15 cellular contexts compared by ENCODE assay signal in the genomic region with DNA sequence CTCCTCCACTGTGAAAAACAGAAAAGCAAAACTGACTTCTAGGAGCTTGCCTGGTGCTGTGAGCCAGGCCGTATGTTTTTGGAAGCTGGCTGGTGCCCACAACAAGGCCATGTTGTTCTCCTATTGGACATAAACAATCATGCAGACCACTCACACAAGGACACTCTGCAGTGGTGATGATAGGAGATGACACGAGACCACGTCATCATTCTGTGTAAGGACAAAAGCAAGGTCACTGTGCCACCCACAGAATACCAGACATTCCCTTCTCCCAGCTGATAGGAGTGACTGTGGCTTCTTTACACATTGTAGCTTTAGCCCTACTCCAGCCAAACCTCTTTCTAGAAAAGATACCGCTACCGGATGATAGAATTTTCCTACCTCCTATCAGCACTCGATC. TPM values are rescaled to one million over a fixed set of nuclear protein-coding genes. Genes with fewer than 3 reads are reported as not detected.
DNase-seq lines count a peak whose midpoint lies in the region; ATAC-seq and TF ChIP-seq lines count a peak whose summit lies in the region.
"Had no signal": no experiment of that assay in that cellular context is flagged by ENCODE, and none has a peak within 500 bp of the region (broad histone marks: within the 10 kb centered on the region; RNA-seq: fewer than 3 reads in every experiment).

No MANE protein-coding gene starts in this region.

- CTCF ChIA-PET in OCI-LY7 (lab: Charles Lee; ENCODE audit: unreplicated experiment), result no interaction called here

- peak overlapping the region in 7 of 11 experiments; percentile 2 to 65 (median 51); a peak in 10 of 22 replicates for H3K9ac ChIP-seq in BLaER1 treated with 17β-estradiol and CSF1 and Interleukin-3, amounts not matched to agents 10 nM and 100 nM

- DNase-seq in OCI-LY7 (ENCODE audit: low spot score) (no peak), cardiac fibroblast (ENCODE audit: low read depth in 2 of 2) (peak; percentile 57 to 60), memory B cell (ENCODE audit: low spot score in 2 of 2) (no peak), DMS53 treated with DMSO at 0.1 percent for 48 hours (lab: John Stamatoyannopoulos, UW; ENCODE audit: unreplicated experiment) (no peak)
- DNase-seq in stimulated activated naive CD8-positive, alpha-beta T cell treated with anti-CD3 and anti-CD28 coated beads, Interleukin-15, amount 100 ng/mL, for 72 hours, result no peak
- DNase-seq: colonic mucosa; left lung; stimulated activated CD4-positive, alpha-beta T cell treated with anti-CD3 and anti-CD28 coated beads, Interleukin-1b, Interleukin-23, amount 100 ng/mL, for 48 hours had no signal

- peak overlapping the region; percentile 29 for H3K4me3 Mint-ChIP-seq in memory B cell
- no peak overlapping the region for H3K4me3 Mint-ChIP-seq in stimulated activated naive CD8-positive, alpha-beta T cell treated with anti-CD3 and anti-CD28 coated beads, Interleukin-15, amount 100 ng/mL, for 72 hours
- H3K4me3 Mint-ChIP-seq: CD14-positive monocyte, WTC11 had no signal

- BruUV-seq in OCI-LY7 (replicated peaks; lab: Mats Ljungman, UMichigan), result no TSS peak

- peak overlapping the region in 8 of 11 experiments; percentile 51 to 94 (median 66); a peak in 17 of 22 replicates for H3K27ac ChIP-seq in BLaER1 treated with 17β-estradiol and CSF1 and Interleukin-3, amounts not matched to agents 10 nM and 100 nM
- H3K27ac ChIP-seq in OCI-LY7 (ENCODE audit: low read depth, low read length, poor library complexity, severe bottlenecking), result no peak overlapping the region
- H3K27ac ChIP-seq: colonic mucosa, left lung had no signal

- H2AFZ ChIP-seq in OCI-LY7 (ENCODE audit: low read length), result peak overlapping the region; percentile 59

- H3K27me3 ChIP-seq in BLaER1 treated with 17β-estradiol and CSF1 and Interleukin-3, amounts not matched to agents 10 nM and 100 nM, result peaks cover 4 to 17% (median 11%) of the 10 kb centered on the region in 11 experiments; a peak in 20 of 22 replicates
- H3K27me3 ChIP-seq: colonic mucosa, left lung had no signal

- H3K9me2 ChIP-seq in OCI-LY7 (ENCODE audit: insufficient read depth, low read length), result no peaks in the 10 kb centered on the region

- H4K20me1 ChIP-seq in BLaER1 treated with 17β-estradiol and CSF1 and Interleukin-3, amounts not matched to agents 10 nM and 100 nM, result no peaks in the 10 kb centered on the region
- no peaks in the 10 kb centered on the region for H4K20me1 ChIP-seq in OCI-LY7 (ENCODE audit: insufficient read depth, low read length)

- peaks cover 55 to 78% (median 64%) of the 10 kb centered on the region in 10 experiments for H3K4me1 ChIP-seq in BLaER1 treated with 17β-estradiol and CSF1 and Interleukin-3, amounts not matched to agents 10 nM and 100 nM
- peaks cover 43% of the 10 kb centered on the region for H3K4me1 ChIP-seq in OCI-LY7 (ENCODE audit: insufficient read depth, low read length, poor library complexity, severe bottlenecking)
- H3K4me1 ChIP-seq: colonic mucosa had no signal

- TF ChIP-seq CTCF in OCI-LY7 (conservative IDR thresholded peaks at IDR 0.05; ENCODE audit: low read length) (no peak), cardiac fibroblast (IDR thresholded peaks at IDR 0.05; ENCODE audit: low read depth, low read length) (no peak)

- H3K79me2 ChIP-seq in OCI-LY7 (ENCODE audit: insufficient read depth, low read depth, low read length), result no peaks in the 10 kb centered on the region

- H3K36me3 Mint-ChIP-seq in memory B cell, result no peaks in the 10 kb centered on the region
- H3K36me3 Mint-ChIP-seq: CD14-positive monocyte; stimulated activated naive B cell treated with anti-CD40 and anti-IgM and Interleukin-4, amounts not matched to agents 10 μg/mL and 1 μg/mL and 100 μg/mL, for 72 hours; WTC11 had no signal

- ATAC-seq in memory B cell (ENCODE audit: low read depth) (no peak), GM21423 (IDR thresholded peaks at IDR 0.05; ENCODE audit: unreplicated experiment) (no peak), GM21515 (IDR thresholded peaks at IDR 0.05; ENCODE audit: unreplicated experiment) (no peak)
- no peak for ATAC-seq in stimulated activated naive CD8-positive, alpha-beta T cell treated with anti-CD3 and anti-CD28 coated beads, Interleukin-15, amount 100 ng/mL, for 72 hours
- ATAC-seq: left lung, WTC11 had no signal

- peaks cover 0 to 9% (median 0%) of the 10 kb centered on the region in 11 experiments; a peak in 4 of 22 replicates for H3K9me3 ChIP-seq in BLaER1 treated with 17β-estradiol and CSF1 and Interleukin-3, amounts not matched to agents 10 nM and 100 nM (replicated peaks in 1 of 11)
- H3K9me3 ChIP-seq in OCI-LY7 (ENCODE audit: low read length), result no peaks in the 10 kb centered on the region
- H3K9me3 ChIP-seq: colonic mucosa, left lung had no signal

- no peaks in the 10 kb centered on the region for H3K27me3 Mint-ChIP-seq in memory B cell
- no peaks in the 10 kb centered on the region for H3K27me3 Mint-ChIP-seq in stimulated activated naive CD8-positive, alpha-beta T cell treated with anti-CD3 and anti-CD28 coated beads, Interleukin-15, amount 100 ng/mL, for 72 hours
- H3K27me3 Mint-ChIP-seq: stimulated activated naive B cell treated with anti-CD40 and anti-IgM and Interleukin-4, amounts not matched to agents 10 μg/mL and 1 μg/mL and 100 μg/mL, for 72 hours had no signal

- no peaks in the 10 kb centered on the region for H3K36me3 ChIP-seq in BLaER1 treated with 17β-estradiol and CSF1 and Interleukin-3, amounts not matched to agents 10 nM and 100 nM
- H3K36me3 ChIP-seq in OCI-LY7 (ENCODE audit: insufficient read depth, low read length), result no peaks in the 10 kb centered on the region
- H3K36me3 ChIP-seq: colonic mucosa, left lung had no signal

- H3K4me2 ChIP-seq in BLaER1 treated with 17β-estradiol and CSF1 and Interleukin-3, amounts not matched to agents 10 nM and 100 nM, result peak overlapping the region; percentile 32 to 79 (median 67); a peak in 21 of 22 replicates
- H3K4me2 ChIP-seq in OCI-LY7 (ENCODE audit: low read length), result no peak overlapping the region

- no peak overlapping the region for H3K4me3 ChIP-seq in BLaER1 treated with 17β-estradiol and CSF1 and Interleukin-3, amounts not matched to agents 10 nM and 100 nM
- H3K4me3 ChIP-seq in OCI-LY7 (ENCODE audit: low read depth, low read length, poor library complexity, severe bottlenecking) (no peak overlapping the region), cardiac fibroblast (replicated peaks in 1 of 2; ENCODE audit: low read depth in 2 of 2, low read length in 2 of 2) (no peak overlapping the region)
- H3K4me3 ChIP-seq: colonic mucosa, left lung had no signal

- peak overlapping the region; percentile 76 for H3K27ac Mint-ChIP-seq in memory B cell
- no peak overlapping the region for H3K27ac Mint-ChIP-seq in stimulated activated naive CD8-positive, alpha-beta T cell treated with anti-CD3 and anti-CD28 coated beads, Interleukin-15, amount 100 ng/mL, for 72 hours
- H3K27ac Mint-ChIP-seq: stimulated activated naive B cell treated with anti-CD40 and anti-IgM and Interleukin-4, amounts not matched to agents 10 μg/mL and 1 μg/mL and 100 μg/mL, for 72 hours; WTC11 had no signal

- H3K4me1 Mint-ChIP-seq in memory B cell, result peaks cover 43% of the 10 kb centered on the region
- peaks cover 62% of the 10 kb centered on the region for H3K4me1 Mint-ChIP-seq in stimulated activated naive CD8-positive, alpha-beta T cell treated with anti-CD3 and anti-CD28 coated beads, Interleukin-15, amount 100 ng/mL, for 72 hours

- H3K9me3 Mint-ChIP-seq in memory B cell, result no peaks in the 10 kb centered on the region
- no peaks in the 10 kb centered on the region for H3K9me3 Mint-ChIP-seq in stimulated activated naive CD8-positive, alpha-beta T cell treated with anti-CD3 and anti-CD28 coated beads, Interleukin-15, amount 100 ng/mL, for 72 hours
- H3K9me3 Mint-ChIP-seq: activated T-helper 1 cell treated with anti-CD3 and anti-CD28 coated beads, Interleukin-12 subunit alpha, Interleukin-12 subunit beta, Interleukin-2, Interleukin-4 antibody, amounts not matched to agents 30 ng/mL and 10 ng/mL and 1 ng/mL, durations not matched to agents 14 hours and 24 hours and 36 hours; CD14-positive monocyte; stimulated activated naive B cell treated with anti-CD40 and anti-IgM and Interleukin-4, amounts not matched to agents 10 μg/mL and 1 μg/mL and 100 μg/mL, for 72 hours; WTC11 had no signal

- POLR2A ChIA-PET in OCI-LY7 (lab: Charles Lee), result no interaction called here

- intact Hi-C loops in OCI-LY7 (cut with micrococcal nuclease; ENCODE audit: unreplicated experiment), result no loop called here

RNA-seq across cellular contexts. Expression of a gene that starts 47.7 kb away (rescaled TPM):
- total RNA-seq in OCI-LY7 (2014; rRNA removed; shearing (Covaris generic)), result 19.4 and 31.3 TPM in 2 replicates
- total RNA-seq in OCI-LY7 (2022), result 41.1 and 42.0 TPM in 2 replicates

RNA-seq across cellular contexts. Expression of a gene that starts 48.7 kb away (rescaled TPM):
- total RNA-seq in OCI-LY7 (2014; rRNA removed; shearing (Covaris generic)), result 31.4 and 37.1 TPM in 2 replicates
- 89.3 and 95.1 TPM in 2 replicates for total RNA-seq in OCI-LY7 (2022)

Comparison
In these comparisons a context has a peak if more than half of its experiments do, and no peak if none do; other contexts are left out.
1. DNase-seq: peak in cardiac fibroblast (2 of 2); none in OCI-LY7 (single experiment), memory B cell (0 of 2), DMS53 treated with DMSO at 0.1 percent for 48 hours (single experiment) and stimulated activated naive CD8-positive, alpha-beta T cell treated with anti-CD3 and anti-CD28 coated beads, Interleukin-15, amount 100 ng/mL, for 72 hours (0 of 2).